Comparison of ENCODE assay signal across 16 cellular contexts in the genomic region with DNA sequence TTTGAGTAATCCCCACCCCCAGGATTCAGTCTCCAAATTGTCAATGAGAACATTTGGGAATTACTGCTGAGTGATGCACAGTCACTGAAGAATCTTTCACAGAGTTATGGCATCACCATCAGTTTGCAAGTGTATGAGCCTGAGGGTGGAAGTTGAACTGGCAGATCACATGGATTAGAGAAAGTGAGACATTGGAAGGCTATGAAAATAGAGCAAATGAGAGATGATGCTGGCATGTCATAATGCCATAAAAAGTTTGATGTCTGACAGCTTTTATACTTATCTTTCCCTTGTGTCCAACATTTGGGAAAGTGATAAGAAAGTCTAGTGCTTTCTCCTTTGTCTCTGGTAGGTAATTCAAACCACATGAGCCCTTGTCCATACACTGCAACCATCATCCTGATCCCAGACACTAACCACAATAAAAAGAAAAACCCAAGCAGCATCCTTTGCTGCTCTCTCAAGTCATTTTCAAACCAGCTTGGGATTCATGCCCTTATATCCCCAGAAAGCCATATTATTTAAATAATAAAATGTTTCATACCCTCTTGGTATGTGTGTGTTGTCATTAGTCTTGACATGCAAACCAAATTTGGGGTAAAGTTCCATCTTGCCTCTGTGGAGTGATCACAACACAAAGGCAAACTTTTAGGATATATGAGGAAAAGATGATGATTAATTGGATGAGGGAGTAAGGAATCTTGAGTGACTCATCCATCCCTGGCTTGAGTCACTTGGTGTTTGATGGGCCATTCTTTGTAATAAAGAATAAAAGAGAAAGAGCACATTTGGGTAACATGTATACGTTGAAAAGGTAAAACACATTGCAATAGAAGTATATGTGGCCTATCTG.
A peak's percentile ranks its signal among the peaks of the same experiment; 100 is the strongest.
DNase-seq lines count a peak whose midpoint lies in the region; ATAC-seq, FAIRE-seq and TF ChIP-seq lines count a peak whose summit lies in the region.
"Had no signal": no experiment of that assay in that cellular context is flagged by ENCODE, and none has a peak within 500 bp of the region (broad histone marks: within the 10 kb centered on the region; RNA-seq: fewer than 3 reads in every experiment).

No MANE protein-coding gene starts in this region.

- DNase-seq in EL, result peak; percentile 1
- DNase-seq in RCC 7860 (ENCODE audit: low spot score), result peak; percentile 69
- DNase-seq in epithelial cell of esophagus (ENCODE audit: low read depth), result peak; percentile 85
- DNase-seq in myocyte (ENCODE audit: low read depth), result peak; percentile 26
- DNase-seq in hepatocyte (ENCODE audit: low spot score), result no peak
- no peak for DNase-seq in left colon
- no peak for DNase-seq in NCI-H1930 (lab: John Stamatoyannopoulos, UW)
- DNase-seq in CD1c-positive myeloid dendritic cell (ENCODE audit: extremely low spot score), result no peak
- DNase-seq: activated CD4-positive, CD25-positive, alpha-beta regulatory T cell; activated gamma-delta T cell treated with Interleukin-2 at 50 U/mL for 16 hours; RPMI8226; T-helper 17 cell had no signal

- H3K4me2 ChIP-seq in hepatocyte, result no peak overlapping the region

- intact Hi-C loops in left colon (cut with DNase I, micrococcal nuclease), result no loop called here

- H3K4me1 ChIP-seq in hepatocyte (ENCODE audit: insufficient read depth), result no peaks in the 10 kb centered on the region
- H3K4me1 ChIP-seq: right atrium auricular region had no signal

- FAIRE-seq in RCC 7860 (lab: Jason Lieb, UNC), result peak; percentile 90
- FAIRE-seq: frontal cortex, GM18507 had no signal

- no peak for ATAC-seq in left colon
- ATAC-seq: T-helper 17 cell had no signal

- no peak overlapping the region for H2AFZ ChIP-seq in hepatocyte

- no peaks in the 10 kb centered on the region for H3K36me3 ChIP-seq in hepatocyte (replicated peaks; ENCODE audit: insufficient read depth, low read depth)
- H3K36me3 ChIP-seq: cardiac muscle cell, right atrium auricular region had no signal

- no peaks in the 10 kb centered on the region for H3K9me3 ChIP-seq in hepatocyte (ENCODE audit: low read depth)
- H3K9me3 ChIP-seq: right atrium auricular region had no signal

- no peaks in the 10 kb centered on the region for H3K79me2 ChIP-seq in hepatocyte

- H3K4me3 ChIP-seq in epithelial cell of esophagus (ENCODE audit: low read length), result no peak overlapping the region
- no peak overlapping the region for H3K4me3 ChIP-seq in hepatocyte
- H3K4me3 ChIP-seq: cardiac muscle cell, right atrium auricular region had no signal

- H4K20me1 ChIP-seq in hepatocyte (ENCODE audit: insufficient read depth, poor library complexity, severe bottlenecking), result no peaks in the 10 kb centered on the region

- H3K27ac ChIP-seq in hepatocyte, result no peak overlapping the region
- H3K27ac ChIP-seq: cardiac muscle cell, right atrium auricular region had no signal

- H3K27me3 ChIP-seq in hepatocyte, result no peaks in the 10 kb centered on the region
- H3K27me3 ChIP-seq: cardiac muscle cell, right atrium auricular region had no signal

- WGBS in hepatocyte (ENCODE audit: low lambda C conversion rate, missing lambda C conversion rate), result 75% methylated on average over 1 of the region's 1 CpG

- H3K9me2 ChIP-seq in hepatocyte (replicated peaks; ENCODE audit: insufficient read depth), result no peaks in the 10 kb centered on the region

- TF ChIP-seq CTCF in epithelial cell of esophagus (IDR thresholded peaks at IDR 0.05; ENCODE audit: insufficient read depth, low read depth, low read length, missing control alignments) (no peak), hepatocyte (IDR thresholded peaks at IDR 0.05; ENCODE audit: poor library complexity) (no peak)

Comparison
In these comparisons a context has a peak if more than half of its experiments do, and no peak if none do; other contexts are left out.
1. DNase-seq: peak in EL (single experiment), RCC 7860 (single experiment), epithelial cell of esophagus (single experiment) and myocyte (single experiment); none in hepatocyte (single experiment), left colon (0 of 2), NCI-H1930 (0 of 2) and CD1c-positive myeloid dendritic cell (single experiment).